Comparison of ENCODE assay signal across 16 cellular contexts in genomic region chr6:134299236-134299635, GRCh38. TPM values are rescaled to one million over a fixed set of nuclear protein-coding genes. Genes with fewer than 3 reads are reported as not detected.
DNase-seq lines count a peak whose midpoint lies in the region; ATAC-seq and TF ChIP-seq lines count a peak whose summit lies in the region.
"Had no signal": no experiment of that assay in that cellular context is flagged by ENCODE, and none has a peak within 500 bp of the region (broad histone marks: within the 10 kb centered on the region; RNA-seq: fewer than 3 reads in every experiment).

No MANE protein-coding gene starts in this region.

- H3K36me3 Mint-ChIP-seq in activated CD4-positive, alpha-beta memory T cell treated with anti-CD3 and anti-CD28 coated beads, Interleukin-2, amount 10 ng/mL, durations not matched to agents 7 days and 5 days (ENCODE audit: low read depth), result no peaks in the 10 kb centered on the region

- ATAC-seq in RWPE2 (ENCODE audit: low read depth) (peak; percentile 21; the same call in 1 of the 3 replicates), GM19463 (IDR thresholded peaks at IDR 0.05; ENCODE audit: unreplicated experiment) (no peak), HG03280 (IDR thresholded peaks at IDR 0.05; ENCODE audit: unreplicated experiment) (no peak)
- ATAC-seq: activated CD4-positive, alpha-beta T cell treated with anti-CD3 and anti-CD28 coated beads for 36 hours had no signal

- no peaks in the 10 kb centered on the region for H3K4me1 Mint-ChIP-seq in activated CD4-positive, alpha-beta memory T cell treated with anti-CD3 and anti-CD28 coated beads, Interleukin-2, amount 10 ng/mL, durations not matched to agents 7 days and 5 days

- peak overlapping the region; percentile 64 for H3K4me2 ChIP-seq in parathyroid adenoma (ENCODE audit: low read length)
- H3K4me2 ChIP-seq: KMS-11 had no signal

- H3K4me1 ChIP-seq in RWPE2 (ENCODE audit: insufficient read depth, poor library complexity, severe bottlenecking), result peaks cover 6% of the 10 kb centered on the region
- H3K4me1 ChIP-seq in parathyroid adenoma, result peaks cover 32% of the 10 kb centered on the region
- H3K4me1 ChIP-seq: BE2C had no signal

- DNase-seq in EH (ENCODE audit: low read depth) (peak; percentile 29), RWPE2 (ENCODE audit: low spot score) (no peak), fibroblast of mammary gland (ENCODE audit: low read depth) (peak; percentile 56), nucleus accumbens (lab: John Stamatoyannopoulos, UW) (no peak)
- no peak for DNase-seq in activated CD4-positive, alpha-beta memory T cell treated with anti-CD3 and anti-CD28 coated beads, Interleukin-2, amount 10 ng/mL, durations not matched to agents 7 days and 5 days
- DNase-seq: activated CD4-positive, alpha-beta T cell treated with anti-CD3 and anti-CD28 coated beads for 36 hours; BE2C; kidney; NCI-H187; T-helper 1 cell had no signal

- no peak overlapping the region for H2AFZ ChIP-seq in parathyroid adenoma

- H3K27me3 Mint-ChIP-seq in activated CD4-positive, alpha-beta memory T cell treated with anti-CD3 and anti-CD28 coated beads, Interleukin-2, amount 10 ng/mL, durations not matched to agents 7 days and 5 days, result no peaks in the 10 kb centered on the region
- H3K27me3 Mint-ChIP-seq: activated CD4-positive, alpha-beta T cell treated with anti-CD3 and anti-CD28 coated beads for 36 hours had no signal

- peaks cover 56% of the 10 kb centered on the region for H3K79me2 ChIP-seq in parathyroid adenoma

- no peak overlapping the region for H3K27ac ChIP-seq in RWPE2 (ENCODE audit: poor library complexity, severe bottlenecking)
- H3K27ac ChIP-seq in parathyroid adenoma, result peak overlapping the region; percentile 79
- H3K27ac ChIP-seq: esophagus muscularis mucosa, KMS-11 had no signal

- no peaks in the 10 kb centered on the region for H3K9me3 ChIP-seq in RWPE2 (ENCODE audit: severe bottlenecking)
- no peaks in the 10 kb centered on the region for H3K9me3 ChIP-seq in parathyroid adenoma (ENCODE audit: control insufficient read depth, low read length)
- H3K9me3 ChIP-seq: BE2C, esophagus muscularis mucosa had no signal

- H3K4me3 Mint-ChIP-seq in activated CD4-positive, alpha-beta memory T cell treated with anti-CD3 and anti-CD28 coated beads, Interleukin-2, amount 10 ng/mL, durations not matched to agents 7 days and 5 days, result no peak overlapping the region
- H3K4me3 Mint-ChIP-seq: activated CD4-positive, alpha-beta T cell treated with anti-CD3 and anti-CD28 coated beads for 36 hours; brain had no signal

- H3K9ac ChIP-seq in parathyroid adenoma, result no peak overlapping the region
- H3K9ac ChIP-seq: KMS-11 had no signal

- H3K4me3 ChIP-seq in RWPE2 (ENCODE audit: severe bottlenecking) (no peak overlapping the region), fibroblast of mammary gland (ENCODE audit: control insufficient read depth, low read depth, low read length) (no peak overlapping the region), parathyroid adenoma (ENCODE audit: low read depth, low read length) (peak overlapping the region; percentile 14)
- H3K4me3 ChIP-seq: esophagus muscularis mucosa had no signal

- TF ChIP-seq CTCF in RWPE2 (IDR thresholded peaks at IDR 0.05; ENCODE audit: poor library complexity, severe bottlenecking) (no peak), fibroblast of mammary gland (conservative IDR thresholded peaks at IDR 0.05; ENCODE audit: control insufficient read depth, insufficient read depth, low read depth, low read length) (no peak), parathyroid adenoma (IDR thresholded peaks at IDR 0.05) (no peak)

- POLR2A ChIA-PET in activated CD4-positive, alpha-beta memory T cell treated with anti-CD3 and anti-CD28 coated beads, Interleukin-2, amount 10 ng/mL, durations not matched to agents 7 days and 5 days (lab: Charles Lee), result no interaction called here

- H3K36me3 ChIP-seq in RWPE2 (ENCODE audit: low read depth) (no peaks in the 10 kb centered on the region), parathyroid adenoma (ENCODE audit: control insufficient read depth, insufficient read depth, low read length) (no peaks in the 10 kb centered on the region)
- H3K36me3 ChIP-seq: BE2C, esophagus muscularis mucosa had no signal

- H3K27me3 ChIP-seq in RWPE2 (ENCODE audit: insufficient read depth, poor library complexity, severe bottlenecking), result no peaks in the 10 kb centered on the region
- no peaks in the 10 kb centered on the region for H3K27me3 ChIP-seq in parathyroid adenoma (ENCODE audit: control insufficient read depth, insufficient read depth, low read length)
- H3K27me3 ChIP-seq: BE2C, esophagus muscularis mucosa had no signal

- no peak overlapping the region for H3K27ac Mint-ChIP-seq in activated CD4-positive, alpha-beta memory T cell treated with anti-CD3 and anti-CD28 coated beads, Interleukin-2, amount 10 ng/mL, durations not matched to agents 7 days and 5 days
- H3K27ac Mint-ChIP-seq: activated CD4-positive, alpha-beta T cell treated with anti-CD3 and anti-CD28 coated beads for 36 hours had no signal

- no peaks in the 10 kb centered on the region for H3K9me3 Mint-ChIP-seq in activated CD4-positive, alpha-beta memory T cell treated with anti-CD3 and anti-CD28 coated beads, Interleukin-2, amount 10 ng/mL, durations not matched to agents 7 days and 5 days

- CTCF ChIA-PET in activated CD4-positive, alpha-beta memory T cell treated with anti-CD3 and anti-CD28 coated beads, Interleukin-2, amount 10 ng/mL, durations not matched to agents 7 days and 5 days (lab: Charles Lee), result interaction anchor here (1.4 kb wide), 1 partner anchor 11 kb away, joined by 3 read pairs; no protein-coding TSS in a partner anchor

RNA-seq across cellular contexts. Expression of gene SGK1, which starts 18.7 kb away (rescaled TPM):
- 10 to 100 TPM; 27.9 to 35.1 TPM for total RNA-seq in activated CD4-positive, alpha-beta memory T cell treated with anti-CD3 and anti-CD28 coated beads, Interleukin-2, amount 10 ng/mL, durations not matched to agents 7 days and 5 days

Comparison
In these comparisons a context has a peak if more than half of its experiments do, and no peak if none do; other contexts are left out.
1. DNase-seq: peak in EH (single experiment) and fibroblast of mammary gland (single experiment); none in RWPE2 (single experiment), activated CD4-positive, alpha-beta memory T cell treated with anti-CD3 and anti-CD28 coated beads, Interleukin-2, amount 10 ng/mL, durations not matched to agents 7 days and 5 days (single experiment) and nucleus accumbens (0 of 56).